In the genomic region with DNA sequence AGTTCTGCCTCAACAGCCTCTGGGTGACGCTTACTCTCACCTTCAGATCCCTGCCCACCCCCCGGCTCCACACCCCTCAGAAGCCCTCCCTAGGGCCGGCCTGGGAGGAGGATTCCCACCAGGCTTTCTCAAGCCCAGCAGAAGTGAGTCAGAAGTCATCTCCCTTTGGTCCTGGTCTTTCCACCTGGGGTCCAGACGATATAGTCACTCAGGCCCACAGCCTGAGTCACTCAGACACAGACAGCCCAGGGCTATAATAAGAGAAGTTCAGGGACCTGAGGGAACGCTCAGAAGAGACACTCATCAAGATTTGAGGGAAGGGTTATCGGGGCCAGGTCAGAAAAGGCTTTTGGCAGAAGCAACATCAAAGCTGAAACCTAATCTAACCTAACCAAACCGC, we compare ENCODE assay signal across 26 cellular contexts.
"Had no signal": no experiment of that assay in that cellular context is flagged by ENCODE, and none has a peak within 500 bp of the region (broad histone marks: within the 10 kb centered on the region; RNA-seq: fewer than 3 reads in every experiment).

No MANE protein-coding gene starts in this region.

- H3K9me3 ChIP-seq: heart right ventricle, left ventricle myocardium inferior, neutrophil, ovary, right atrium auricular region, right lobe of liver, stomach, testis, thyroid gland, transverse colon, upper lobe of right lung had no signal

- H3K27ac ChIP-seq: heart right ventricle, left ventricle myocardium inferior, neural progenitor cell, neutrophil, ovary, right atrium auricular region, right lobe of liver, stomach, testis, thyroid gland, transverse colon, upper lobe of right lung had no signal

- H3K4me2 ChIP-seq: neural progenitor cell had no signal

- DNase-seq: heart right ventricle; hippocampal formation; kidney; left ventricle myocardium inferior; mesendoderm; naive B cell; natural killer cell; nephron progenitor cell; occipital lobe; ovary; right lobe of liver; stimulated activated CD4-positive, alpha-beta T cell treated with anti-CD3 and anti-CD28 coated beads, Interleukin-12 subunit alpha, Interleukin-12 subunit beta, amount 100 ng/mL, for 4 hours; stimulated activated CD4-positive, alpha-beta T cell treated with anti-CD3 and anti-CD28 coated beads, Interleukin-15, amount 100 ng/mL, for 24 hours; stimulated activated CD4-positive, alpha-beta T cell treated with anti-CD3 and anti-CD28 coated beads, Interleukin-2, amount 100 ng/mL, for 24 hours; stimulated activated CD4-positive, alpha-beta T cell treated with anti-CD3 and anti-CD28 coated beads, Interleukin-4, amount 100 ng/mL, for 1 hour; stimulated activated naive B cell treated with anti-CD40 and anti-IgM and Interleukin-4, amounts not matched to agents 10 μg/mL and 1 μg/mL and 100 μg/mL, for 72 hours; stimulated activated naive CD8-positive, alpha-beta T cell treated with anti-CD3 and anti-CD28 coated beads, Interleukin-15, Interleukin-2, amounts not matched to agents 100 U/mL and 50 U/mL, for 24 hours; stomach; testis; thyroid gland; transverse colon; upper lobe of right lung had no signal

- H3K27me3 ChIP-seq: neural progenitor cell, neutrophil, ovary, right atrium auricular region, right lobe of liver, testis, thyroid gland, transverse colon had no signal

- H2AFZ ChIP-seq: neural progenitor cell had no signal

- H3K36me3 ChIP-seq: heart right ventricle, left ventricle myocardium inferior, neural progenitor cell, neutrophil, ovary, right atrium auricular region, right lobe of liver, stomach, thyroid gland, transverse colon, upper lobe of right lung had no signal

- ATAC-seq: heart right ventricle; natural killer cell; right lobe of liver; stimulated activated naive B cell treated with anti-CD40 and anti-IgM and Interleukin-4, amounts not matched to agents 10 μg/mL and 1 μg/mL and 100 μg/mL, for 72 hours; stimulated activated naive CD8-positive, alpha-beta T cell treated with anti-CD3 and anti-CD28 coated beads, Interleukin-15, Interleukin-2, amounts not matched to agents 100 U/mL and 50 U/mL, for 24 hours; upper lobe of right lung had no signal

- H3K4me3 ChIP-seq: heart right ventricle, left ventricle myocardium inferior, lung, neural progenitor cell, ovary, right atrium auricular region, right lobe of liver, stomach, testis, thyroid gland, transverse colon, upper lobe of right lung had no signal

- H3K9ac ChIP-seq: neural progenitor cell had no signal

- H3K4me1 ChIP-seq: heart right ventricle, left ventricle myocardium inferior, right atrium auricular region, right lobe of liver, stomach, testis, thyroid gland, transverse colon, upper lobe of right lung had no signal
